Comparison of ENCODE assay signal across 25 cellular contexts in the genomic region with DNA sequence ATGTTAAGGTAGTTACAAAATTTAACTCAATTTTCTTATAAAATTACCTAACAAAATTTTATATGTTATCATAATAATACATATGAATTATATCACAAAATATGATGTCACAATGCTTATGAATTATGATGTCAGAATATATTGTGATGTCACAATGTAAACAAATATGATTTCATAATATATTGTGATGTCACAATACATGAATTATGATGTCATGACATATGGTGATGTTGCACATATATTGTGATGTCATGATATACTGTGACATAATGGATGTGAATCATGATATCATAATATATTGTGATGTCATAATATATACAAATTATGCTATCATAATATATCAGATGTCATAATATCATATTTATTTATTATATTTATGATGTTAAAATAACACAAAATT.
"Had no signal": no experiment of that assay in that cellular context is flagged by ENCODE, and none has a peak within 500 bp of the region (broad histone marks: within the 10 kb centered on the region; RNA-seq: fewer than 3 reads in every experiment).

No MANE protein-coding gene starts in this region.

- H3K27ac Mint-ChIP-seq: activated CD8-positive, alpha-beta T cell treated with anti-CD3 and anti-CD28 coated beads, Interleukin-2, amount 10 ng/mL, durations not matched to agents 7 days and 5 days; activated naive CD4-positive, alpha-beta T cell treated with anti-CD3 and anti-CD28 coated beads, Interleukin-2, amount 50 U/mL, for 72 hours; activated T-cell treated with anti-CD3 and anti-CD28 coated beads, Interleukin-2, amount 50 U/mL, for 24 hours; activated T-helper 17 cell treated with anti-CD3 and anti-CD28 coated beads, Interleukin-2, amount 50 U/mL, for 72 hours; type B pancreatic cell had no signal

- H3K27me3 Mint-ChIP-seq: activated T-cell treated with anti-CD3 and anti-CD28 coated beads, Interleukin-2, amount 50 U/mL, for 24 hours; activated T-helper 17 cell treated with anti-CD3 and anti-CD28 coated beads, Interleukin-2, amount 50 U/mL, for 72 hours; central memory CD8-positive, alpha-beta T cell; type B pancreatic cell had no signal

- ATAC-seq: activated CD8-positive, alpha-beta T cell treated with anti-CD3 and anti-CD28 coated beads, Interleukin-2, amount 10 ng/mL, durations not matched to agents 7 days and 5 days; activated naive CD4-positive, alpha-beta T cell treated with anti-CD3 and anti-CD28 coated beads, Interleukin-2, amount 50 U/mL, for 72 hours; activated T-helper 17 cell treated with anti-CD3 and anti-CD28 coated beads, Interleukin-2, amount 50 U/mL, for 72 hours; esophagus mucosa; heart left ventricle; lower lobe of right lung; mucosa of descending colon had no signal

- H3K9me3 ChIP-seq: thoracic aorta had no signal

- H3K4me1 Mint-ChIP-seq: activated T-helper 17 cell treated with anti-CD3 and anti-CD28 coated beads, Interleukin-2, amount 50 U/mL, for 72 hours; central memory CD8-positive, alpha-beta T cell had no signal

- H3K4me3 ChIP-seq: breast epithelium, heart left ventricle, lower lobe of right lung, mucosa of descending colon, sigmoid colon, thoracic aorta, vagina had no signal

- H3K4me1 ChIP-seq: breast epithelium, heart left ventricle, lower lobe of right lung, sigmoid colon, vagina had no signal

- H3K27me3 ChIP-seq: breast epithelium, heart left ventricle, sigmoid colon, vagina had no signal

- DNase-seq: activated CD4-positive, alpha-beta T cell treated with anti-CD3 and anti-CD28 coated beads for 1 hour; activated CD4-positive, alpha-beta T cell treated with anti-CD3 and anti-CD28 coated beads, Interleukin-2, amount 50 U/mL, for 1 hour; activated CD8-positive, alpha-beta T cell treated with anti-CD3 and anti-CD28 coated beads, Interleukin-2, amount 10 ng/mL, durations not matched to agents 7 days and 5 days; activated T-cell treated with anti-CD3 and anti-CD28 coated beads, Interleukin-2, amount 50 U/mL, for 24 hours; amniotic stem cell; effector memory CD4-positive, alpha-beta T cell; heart left ventricle; lower lobe of right lung; mesendoderm; mucosa of descending colon; occipital lobe; posterior cingulate gyrus; sigmoid colon; stimulated activated CD4-positive, alpha-beta T cell treated with anti-CD3 and anti-CD28 coated beads, Interleukin-4, amount 100 ng/mL, for 1 hour; stimulated activated naive CD4-positive, alpha-beta T cell; T-helper 9 cell had no signal

- H3K4me3 Mint-ChIP-seq: activated CD8-positive, alpha-beta T cell treated with anti-CD3 and anti-CD28 coated beads, Interleukin-2, amount 10 ng/mL, durations not matched to agents 7 days and 5 days; activated T-cell treated with anti-CD3 and anti-CD28 coated beads, Interleukin-2, amount 50 U/mL, for 24 hours; activated T-helper 17 cell treated with anti-CD3 and anti-CD28 coated beads, Interleukin-2, amount 50 U/mL, for 72 hours; central memory CD8-positive, alpha-beta T cell; type B pancreatic cell had no signal

- H3K27ac ChIP-seq: breast epithelium, heart left ventricle, lower lobe of right lung, sigmoid colon, thoracic aorta, vagina had no signal

- H3K36me3 ChIP-seq: breast epithelium, heart left ventricle, lower lobe of right lung, sigmoid colon, thoracic aorta, vagina had no signal

- FAIRE-seq: keratinocyte had no signal

- H3K36me3 Mint-ChIP-seq: type B pancreatic cell had no signal
